17 cellular contexts compared by ENCODE assay signal in genomic region chr5:109546461-109546860, GRCh38.
"Had no signal": no experiment of that assay in that cellular context is flagged by ENCODE, and none has a peak within 500 bp of the region (broad histone marks: within the 10 kb centered on the region; RNA-seq: fewer than 3 reads in every experiment).

No MANE protein-coding gene starts in this region.

- DNase-seq: hypothalamus; islet precursor cell; left ventricle myocardium inferior; mesendoderm; naive B cell; natural killer cell; nephron progenitor cell; ovary; right lobe of liver; stimulated activated CD4-positive, alpha-beta T cell treated with anti-CD3 and anti-CD28 coated beads, Interleukin-1b, Interleukin-23, amount 100 ng/mL, for 48 hours; stimulated activated CD4-positive, alpha-beta T cell treated with anti-CD3 and anti-CD28 coated beads, Interleukin-2, amount 100 ng/mL, for 48 hours; stimulated activated CD4-positive, alpha-beta T cell treated with anti-CD3 and anti-CD28 coated beads, Interleukin-4, amount 100 ng/mL, for 4 hours; stimulated activated CD8-positive, alpha-beta memory T cell treated with anti-CD3 and anti-CD28 coated beads, Interleukin-4, amount 100 ng/mL, for 48 hours; stimulated activated naive CD4-positive, alpha-beta T cell treated with Interleukin-2 at 50 U/mL for 16 hours; stimulated activated naive CD8-positive, alpha-beta T cell treated with anti-CD3 and anti-CD28 coated beads, Interleukin-15, amount 100 ng/mL, for 72 hours; substantia nigra; uterus had no signal
